ENCODE assay signal across 21 cellular contexts in the genomic region with DNA sequence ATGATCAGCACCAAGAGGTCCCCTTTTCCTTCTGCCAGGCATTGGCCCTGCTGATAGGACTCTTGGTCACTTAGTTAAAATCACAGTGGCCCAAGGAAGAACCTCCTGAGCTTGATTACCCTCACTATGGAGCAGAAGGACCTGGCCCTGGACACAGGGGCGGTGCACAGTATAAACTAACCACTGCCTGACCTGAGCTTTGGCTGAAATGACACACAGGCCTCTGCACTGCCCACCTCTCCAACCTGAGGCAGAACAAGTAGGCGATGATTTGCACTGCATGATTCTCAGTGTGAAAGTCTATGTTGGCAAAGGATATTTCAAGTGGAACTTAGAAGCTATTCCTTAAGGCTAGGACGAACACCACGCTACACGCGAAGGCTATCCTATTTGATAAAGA.
"Had no signal": no experiment of that assay in that cellular context is flagged by ENCODE, and none has a peak within 500 bp of the region (broad histone marks: within the 10 kb centered on the region; RNA-seq: fewer than 3 reads in every experiment).

No MANE protein-coding gene starts in this region.

- H3K4me3 Mint-ChIP-seq: activated CD4-positive, alpha-beta memory T cell treated with anti-CD3 and anti-CD28 coated beads for 36 hours; activated CD4-positive, alpha-beta T cell treated with anti-CD3 and anti-CD28 coated beads for 36 hours; activated CD8-positive, alpha-beta memory T cell treated with anti-CD3 and anti-CD28 coated beads, Interleukin-2, amount 10 ng/mL, durations not matched to agents 7 days and 5 days; activated naive CD8-positive, alpha-beta T cell; activated T-cell treated with anti-CD3 and anti-CD28 coated beads, Interleukin-2, amount 50 U/mL, for 4 hours; central memory CD8-positive, alpha-beta T cell; nephron progenitor cell; stimulated activated effector memory CD8-positive, alpha-beta T cell treated with anti-CD3 and anti-CD28 coated beads, Interleukin-12 subunit alpha, Interleukin-12 subunit beta, amount 100 ng/mL, for 72 hours; T-helper 17 cell had no signal

- H3K27ac Mint-ChIP-seq: activated CD4-positive, alpha-beta memory T cell treated with anti-CD3 and anti-CD28 coated beads for 36 hours; activated CD4-positive, alpha-beta T cell treated with anti-CD3 and anti-CD28 coated beads for 36 hours; activated CD8-positive, alpha-beta memory T cell treated with anti-CD3 and anti-CD28 coated beads, Interleukin-2, amount 10 ng/mL, durations not matched to agents 7 days and 5 days; activated naive CD8-positive, alpha-beta T cell; nephron progenitor cell had no signal

- H3K9me3 ChIP-seq: body of pancreas, esophagus muscularis mucosa, left lung, psoas muscle, tibial artery had no signal

- H3K4me1 ChIP-seq: body of pancreas, psoas muscle, tibial artery had no signal

- DNase-seq: activated CD4-positive, alpha-beta memory T cell treated with anti-CD3 and anti-CD28 coated beads for 36 hours; activated CD4-positive, alpha-beta T cell treated with anti-CD3 and anti-CD28 coated beads for 36 hours; activated CD8-positive, alpha-beta memory T cell treated with anti-CD3 and anti-CD28 coated beads, Interleukin-2, amount 10 ng/mL, durations not matched to agents 7 days and 5 days; activated gamma-delta T cell treated with Interleukin-2 at 50 U/mL for 16 hours; activated T-cell treated with anti-CD3 and anti-CD28 coated beads, Interleukin-2, amount 50 U/mL, for 4 hours; amygdala; body of pancreas; hippocampal formation; kidney; left lung; nephron progenitor cell; occipital lobe; psoas muscle; T-helper 17 cell; tibial artery; WERI-Rb-1 had no signal

- H3K27me3 Mint-ChIP-seq: activated CD4-positive, alpha-beta memory T cell treated with anti-CD3 and anti-CD28 coated beads for 36 hours; activated CD4-positive, alpha-beta T cell treated with anti-CD3 and anti-CD28 coated beads for 36 hours; activated CD8-positive, alpha-beta memory T cell treated with anti-CD3 and anti-CD28 coated beads, Interleukin-2, amount 10 ng/mL, durations not matched to agents 7 days and 5 days; activated naive CD8-positive, alpha-beta T cell; central memory CD8-positive, alpha-beta T cell; T-helper 17 cell had no signal

- H3K4me3 ChIP-seq: body of pancreas, coronary artery, esophagus muscularis mucosa, left lung, psoas muscle, tibial artery had no signal

- H3K27me3 ChIP-seq: body of pancreas, esophagus muscularis mucosa, left lung, tibial artery had no signal

- H3K9me3 Mint-ChIP-seq: activated CD4-positive, alpha-beta memory T cell treated with anti-CD3 and anti-CD28 coated beads for 36 hours; activated T-cell treated with anti-CD3 and anti-CD28 coated beads, Interleukin-2, amount 50 U/mL, for 4 hours; central memory CD8-positive, alpha-beta T cell; nephron progenitor cell; stimulated activated effector memory CD8-positive, alpha-beta T cell treated with anti-CD3 and anti-CD28 coated beads, Interleukin-12 subunit alpha, Interleukin-12 subunit beta, amount 100 ng/mL, for 72 hours had no signal

- H3K27ac ChIP-seq: body of pancreas, coronary artery, esophagus muscularis mucosa, psoas muscle, tibial artery, WERI-Rb-1 had no signal

- H3K36me3 ChIP-seq: WERI-Rb-1 had no signal

- H3K4me1 Mint-ChIP-seq: activated CD4-positive, alpha-beta T cell treated with anti-CD3 and anti-CD28 coated beads for 36 hours; activated CD8-positive, alpha-beta memory T cell treated with anti-CD3 and anti-CD28 coated beads, Interleukin-2, amount 10 ng/mL, durations not matched to agents 7 days and 5 days; central memory CD8-positive, alpha-beta T cell; stimulated activated effector memory CD8-positive, alpha-beta T cell treated with anti-CD3 and anti-CD28 coated beads, Interleukin-12 subunit alpha, Interleukin-12 subunit beta, amount 100 ng/mL, for 72 hours had no signal
